Comparison of ENCODE assay signal across 28 cellular contexts in the genomic region with DNA sequence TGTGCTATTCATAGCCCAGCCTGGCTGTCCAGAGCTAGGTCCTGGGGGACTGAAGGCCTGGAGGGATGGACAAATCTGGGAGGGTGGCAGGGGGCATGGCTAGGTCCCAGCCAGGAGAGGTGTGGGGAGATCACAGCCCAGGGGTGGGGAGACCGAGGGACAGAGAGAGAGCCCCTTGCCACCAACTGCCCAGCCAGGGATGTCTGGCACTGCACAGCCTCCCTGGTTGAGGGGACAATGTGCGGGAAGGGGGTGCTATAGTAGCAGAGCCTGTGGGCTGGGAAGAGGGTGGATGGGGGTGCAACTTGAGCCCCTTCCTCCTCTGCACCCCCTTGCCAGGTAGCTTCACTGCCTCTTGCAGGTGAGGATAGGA.
"Had no signal": no experiment of that assay in that cellular context is flagged by ENCODE, and none has a peak within 500 bp of the region (broad histone marks: within the 10 kb centered on the region; RNA-seq: fewer than 3 reads in every experiment).

No MANE protein-coding gene starts in this region.

- H3K9me3 ChIP-seq: pancreas had no signal

- H3K4me3 ChIP-seq: adrenal gland, gastroesophageal sphincter, pancreas, psoas muscle, right atrium auricular region, smooth muscle cell, tibial nerve had no signal

- H3K36me3 ChIP-seq: adrenal gland, brain microvascular endothelial cell, gastroesophageal sphincter, pancreas, right atrium auricular region, tibial nerve had no signal

- H3K27ac ChIP-seq: adrenal gland, brain microvascular endothelial cell, pancreas, psoas muscle, right atrium auricular region, tibial nerve had no signal

- H3K4me1 ChIP-seq: adrenal gland, pancreas had no signal

- ATAC-seq: effector memory CD8-positive, alpha-beta T cell; gastroesophageal sphincter; left cardiac atrium; pancreas; psoas muscle; stimulated activated naive B cell treated with anti-CD40 and anti-IgM and Interleukin-4, amounts not matched to agents 10 μg/mL and 1 μg/mL and 100 μg/mL, for 72 hours had no signal

- H3K4me2 ChIP-seq: smooth muscle cell had no signal

- H3K27me3 ChIP-seq: brain microvascular endothelial cell, pancreas, right atrium auricular region had no signal

- DNase-seq: activated CD4-positive, alpha-beta memory T cell treated with anti-CD3 and anti-CD28 coated beads, Interleukin-2, amount 10 ng/mL, durations not matched to agents 7 days and 5 days; activated CD4-positive, alpha-beta T cell treated with anti-CD3 and anti-CD28 coated beads for 4 hours; activated CD4-positive, CD25-positive, alpha-beta regulatory T cell; activated CD8-positive, alpha-beta memory T cell treated with anti-CD3 and anti-CD28 coated beads, Interleukin-2, amount 50 U/mL, for 48 hours; activated naive CD4-positive, alpha-beta T cell treated with anti-CD3 and anti-CD28 coated beads for 36 hours; activated naive CD8-positive, alpha-beta T cell treated with anti-CD3 and anti-CD28 coated beads for 36 hours; activated T-cell treated with anti-CD3 and anti-CD28 coated beads, Interleukin-2, amount 50 U/mL, for 48 hours; adrenal gland; brain microvascular endothelial cell; cortex of kidney; effector memory CD8-positive, alpha-beta T cell; erythroblast; hippocampal formation; left cardiac atrium; mammary epithelial cell; nephron progenitor cell; nucleus accumbens; stimulated activated CD4-positive, alpha-beta T cell treated with anti-CD3 and anti-CD28 coated beads, Interleukin-1b, Interleukin-23, amount 100 ng/mL, for 48 hours; stimulated activated CD4-positive, alpha-beta T cell treated with anti-CD3 and anti-CD28 coated beads, Interleukin-4, amount 100 ng/mL, for 4 hours; stimulated activated CD8-positive, alpha-beta memory T cell treated with anti-CD3 and anti-CD28 coated beads, Interleukin-4, amount 100 ng/mL, for 48 hours; stimulated activated naive B cell treated with anti-CD40 and anti-IgM and Interleukin-4, amounts not matched to agents 10 μg/mL and 1 μg/mL and 100 μg/mL, for 72 hours; T-helper 1 cell had no signal
